ENCODE assay signal across 7 cellular contexts in the genomic region with DNA sequence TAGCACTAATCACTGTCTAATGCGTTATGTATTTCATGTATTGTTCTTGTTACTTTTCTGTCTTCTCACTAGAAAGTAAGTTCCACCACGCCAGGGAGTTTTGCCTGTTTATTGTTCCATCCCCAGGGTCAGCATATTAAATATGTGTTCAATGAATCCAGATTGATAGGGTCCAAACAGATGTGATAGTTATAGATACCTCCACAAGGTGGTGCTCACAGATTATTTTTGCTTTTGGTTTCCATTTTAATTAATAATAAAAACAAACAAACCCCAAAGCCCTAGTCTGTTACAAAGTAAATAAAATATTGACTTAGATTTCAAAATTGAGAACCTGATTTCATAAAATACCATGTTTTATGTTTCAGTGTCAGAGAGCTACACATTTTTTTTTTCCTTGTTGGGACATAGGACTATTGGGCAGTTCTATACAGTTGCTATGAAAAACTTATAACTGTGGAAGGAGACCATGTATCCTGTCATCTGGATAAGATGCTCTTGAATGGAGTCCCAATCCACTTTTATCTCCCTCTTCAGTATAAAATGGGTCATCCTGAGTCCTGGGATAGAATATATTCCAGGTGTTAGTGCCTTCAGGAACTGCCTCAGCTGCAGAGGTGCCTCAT.
DNase-seq lines count a peak whose midpoint lies in the region; ATAC-seq and TF ChIP-seq lines count a peak whose summit lies in the region.

No MANE protein-coding gene starts in this region.

- DNase-seq in NCI-H1417 (lab: John Stamatoyannopoulos, UW) (peak in 2 of 3 experiments; percentile 16 to 68), fibroblast of mammary gland (ENCODE audit: low read depth) (peak; percentile 28), DMS114 treated with DMSO at 0.1 percent for 48 hours (lab: John Stamatoyannopoulos, UW; ENCODE audit: unreplicated experiment) (no peak), NCI-H226 (no peak)
- no peak for DNase-seq in activated effector memory CD4-positive, alpha-beta T cell treated with anti-CD3 and anti-CD28 coated beads, Interleukin-2, amount 50 U/mL, for 16 hours

- TF ChIP-seq CTCF in fibroblast of mammary gland (conservative IDR thresholded peaks at IDR 0.05; ENCODE audit: control insufficient read depth, insufficient read depth, low read depth, low read length), result peak; percentile 52

- ATAC-seq in GM18867 (IDR thresholded peaks at IDR 0.05; ENCODE audit: unreplicated experiment) (peak; percentile 88), HG02759 (IDR thresholded peaks at IDR 0.05; ENCODE audit: unreplicated experiment) (peak; percentile 72)

- H3K4me3 ChIP-seq in fibroblast of mammary gland (ENCODE audit: control insufficient read depth, low read depth, low read length), result no peak overlapping the region

Comparison
In these comparisons a context has a peak if more than half of its experiments do, and no peak if none do; other contexts are left out.
1. DNase-seq: peak in NCI-H1417 (2 of 3) and fibroblast of mammary gland (single experiment); none in DMS114 treated with DMSO at 0.1 percent for 48 hours (single experiment), NCI-H226 (single experiment) and activated effector memory CD4-positive, alpha-beta T cell treated with anti-CD3 and anti-CD28 coated beads, Interleukin-2, amount 50 U/mL, for 16 hours (single experiment).